20 cellular contexts compared by ENCODE assay signal in the genomic region with DNA sequence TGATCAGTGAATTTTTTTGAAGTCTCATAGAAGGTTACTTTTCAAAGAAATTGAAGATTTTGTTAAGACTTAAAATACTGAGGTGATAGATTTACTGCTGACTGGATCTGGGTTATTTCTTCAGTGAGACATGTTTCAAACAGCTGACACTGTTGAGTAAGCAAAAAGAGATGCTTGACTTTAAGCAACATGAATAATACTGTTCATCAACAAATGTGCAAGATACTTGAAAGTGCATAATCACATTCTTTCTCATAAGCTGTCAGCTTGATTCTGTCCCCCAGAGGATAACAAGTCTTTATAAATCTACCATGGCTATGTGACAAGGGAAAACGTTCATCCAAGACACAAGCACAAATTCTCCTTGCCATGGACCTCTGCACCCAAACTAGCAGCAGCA.
DNase-seq lines count a peak whose midpoint lies in the region; ATAC-seq, FAIRE-seq and TF ChIP-seq lines count a peak whose summit lies in the region.
"Had no signal": no experiment of that assay in that cellular context is flagged by ENCODE, and none has a peak within 500 bp of the region (broad histone marks: within the 10 kb centered on the region; RNA-seq: fewer than 3 reads in every experiment).

No MANE protein-coding gene starts in this region.

- ATAC-seq in activated T-helper 17 cell treated with anti-CD3 and anti-CD28 coated beads, Interleukin-2, amount 50 U/mL, for 72 hours (replicated peaks), result no peak
- ATAC-seq: GM12878 had no signal

- FAIRE-seq in keratinocyte (lab: Jason Lieb, UNC), result no peak
- FAIRE-seq: GM12878, HTR-8/SVneo had no signal

- H3F3A ChIP-seq in SU-DHL-6 (ENCODE audit: insufficient read depth), result no peaks in the 10 kb centered on the region

- H3K9me3 ChIP-seq in SU-DHL-6 (ENCODE audit: insufficient read depth, low read length) (no peaks in the 10 kb centered on the region), keratinocyte (ENCODE audit: control insufficient read depth, low read depth, low read length) (no peaks in the 10 kb centered on the region)
- H3K9me3 ChIP-seq: BLaER1 treated with 17β-estradiol and CSF1 and Interleukin-3, amounts not matched to agents 10 nM and 100 nM; SJCRH30 had no signal

- no peaks in the 10 kb centered on the region for H3K36me3 Mint-ChIP-seq in activated T-helper 2 cell treated with anti-CD3 and anti-CD28 coated beads, Interferon-gamma antibody, Interleukin-2, Interleukin-4, amounts not matched to agents 10 μg/mL and 5 μg/mL and 100 μg/mL, durations not matched to agents 14 hours and 24 hours and 36 hours (ENCODE audit: low read depth)
- H3K36me3 Mint-ChIP-seq in activated T-helper 17 cell treated with anti-CD3 and anti-CD28 coated beads, Interleukin-2, amount 50 U/mL, for 72 hours (ENCODE audit: low read depth), result no peaks in the 10 kb centered on the region
- H3K36me3 Mint-ChIP-seq: CD4-positive, alpha-beta memory T cell had no signal

- H3K9ac ChIP-seq in SU-DHL-6 (ENCODE audit: low read length) (no peak overlapping the region), keratinocyte (ENCODE audit: control insufficient read depth, extremely low read depth, insufficient read depth, low read length) (no peak overlapping the region)
- H3K9ac ChIP-seq: BLaER1 treated with 17β-estradiol and CSF1 and Interleukin-3, amounts not matched to agents 10 nM and 100 nM; KMS-11 had no signal

- dilution Hi-C loops in keratinocyte (cut with MboI; ENCODE audit: extremely low pct_ligation_motif_present, low sequenced_read_pairs), result no loop called here

- no peaks in the 10 kb centered on the region for H3K9me2 ChIP-seq in SU-DHL-6 (replicated peaks; ENCODE audit: insufficient read depth, low read length)

- H3K4me2 ChIP-seq in SU-DHL-6 (ENCODE audit: low read depth, low read length, poor library complexity, severe bottlenecking), result no peak overlapping the region
- no peak overlapping the region for H3K4me2 ChIP-seq in keratinocyte (ENCODE audit: control insufficient read depth, extremely low read depth, insufficient read depth, low read depth, low read length)
- H3K4me2 ChIP-seq: BLaER1 treated with 17β-estradiol and CSF1 and Interleukin-3, amounts not matched to agents 10 nM and 100 nM; KMS-11 had no signal

- H3K79me2 ChIP-seq in SU-DHL-6 (ENCODE audit: insufficient read depth, low read length) (no peaks in the 10 kb centered on the region), keratinocyte (ENCODE audit: control insufficient read depth, insufficient read depth, low read length) (no peaks in the 10 kb centered on the region)

- H3K27me3 ChIP-seq in SU-DHL-6 (ENCODE audit: low read length) (no peaks in the 10 kb centered on the region), keratinocyte (ENCODE audit: control insufficient read depth, extremely low read depth, insufficient read depth, low read length) (no peaks in the 10 kb centered on the region)
- H3K27me3 ChIP-seq: BLaER1 treated with 17β-estradiol and CSF1 and Interleukin-3, amounts not matched to agents 10 nM and 100 nM; SJCRH30 had no signal

- H3K4me3 ChIP-seq in SU-DHL-6 (ENCODE audit: insufficient read depth, low read length, poor library complexity, severe bottlenecking), result no peak overlapping the region
- H3K4me3 ChIP-seq in keratinocyte (ENCODE audit: control insufficient read depth in 2 of 3, extremely low read depth in 1 of 3, insufficient read depth in 2 of 3, low read depth in 1 of 3, low read length in 3 of 3), result no peak overlapping the region
- no peak overlapping the region for H3K4me3 ChIP-seq in skeletal muscle cell (ENCODE audit: low read depth, low read length)
- H3K4me3 ChIP-seq: BLaER1 treated with 17β-estradiol and CSF1 and Interleukin-3, amounts not matched to agents 10 nM and 100 nM; GM12878; SJCRH30 had no signal

- no peaks in the 10 kb centered on the region for H3K27me3 Mint-ChIP-seq in activated T-helper 2 cell treated with anti-CD3 and anti-CD28 coated beads, Interferon-gamma antibody, Interleukin-2, Interleukin-4, amounts not matched to agents 10 μg/mL and 5 μg/mL and 100 μg/mL, durations not matched to agents 14 hours and 24 hours and 36 hours (ENCODE audit: low read depth)
- H3K27me3 Mint-ChIP-seq in activated T-helper 17 cell treated with anti-CD3 and anti-CD28 coated beads, Interleukin-2, amount 50 U/mL, for 72 hours, result no peaks in the 10 kb centered on the region
- H3K27me3 Mint-ChIP-seq: CD4-positive, alpha-beta memory T cell had no signal

- H3K4me1 ChIP-seq in keratinocyte (ENCODE audit: control insufficient read depth, extremely low read depth, insufficient read depth, low read length), result no peaks in the 10 kb centered on the region
- H3K4me1 ChIP-seq: BLaER1 treated with 17β-estradiol and CSF1 and Interleukin-3, amounts not matched to agents 10 nM and 100 nM; SJCRH30 had no signal

- no peaks in the 10 kb centered on the region for H3K9me1 ChIP-seq in keratinocyte (ENCODE audit: control insufficient read depth, extremely low read depth, insufficient read depth, low read length)

- H3K4me3 Mint-ChIP-seq in activated T-helper 2 cell treated with anti-CD3 and anti-CD28 coated beads, Interferon-gamma antibody, Interleukin-2, Interleukin-4, amounts not matched to agents 10 μg/mL and 5 μg/mL and 100 μg/mL, durations not matched to agents 14 hours and 24 hours and 36 hours (ENCODE audit: low read depth), result no peak overlapping the region
- no peak overlapping the region for H3K4me3 Mint-ChIP-seq in activated T-helper 17 cell treated with anti-CD3 and anti-CD28 coated beads, Interleukin-2, amount 50 U/mL, for 72 hours
- H3K4me3 Mint-ChIP-seq: CD4-positive, alpha-beta memory T cell had no signal

- peaks cover 23% of the 10 kb centered on the region for H3K9me3 Mint-ChIP-seq in activated T-helper 2 cell treated with anti-CD3 and anti-CD28 coated beads, Interferon-gamma antibody, Interleukin-2, Interleukin-4, amounts not matched to agents 10 μg/mL and 5 μg/mL and 100 μg/mL, durations not matched to agents 14 hours and 24 hours and 36 hours
- H3K9me3 Mint-ChIP-seq in activated T-helper 17 cell treated with anti-CD3 and anti-CD28 coated beads, Interleukin-2, amount 50 U/mL, for 72 hours, result peaks cover 6% of the 10 kb centered on the region

- no peak overlapping the region for H3K27ac Mint-ChIP-seq in activated T-helper 2 cell treated with anti-CD3 and anti-CD28 coated beads, Interferon-gamma antibody, Interleukin-2, Interleukin-4, amounts not matched to agents 10 μg/mL and 5 μg/mL and 100 μg/mL, durations not matched to agents 14 hours and 24 hours and 36 hours
- H3K27ac Mint-ChIP-seq in activated T-helper 17 cell treated with anti-CD3 and anti-CD28 coated beads, Interleukin-2, amount 50 U/mL, for 72 hours, result no peak overlapping the region
- H3K27ac Mint-ChIP-seq: CD4-positive, alpha-beta memory T cell had no signal

- no peak for TF ChIP-seq CTCF in SU-DHL-6 (IDR thresholded peaks at IDR 0.05; ENCODE audit: insufficient read depth, low read length, poor library complexity, severe bottlenecking)
- TF ChIP-seq CTCF in keratinocyte (optimal IDR thresholded peaks at IDR 0.05 in 1 of 3, IDR thresholded peaks at IDR 0.05 in 1 of 3, conservative IDR thresholded peaks at IDR 0.05 in 1 of 3; ENCODE audit: extremely low read depth in 1 of 3, insufficient read depth in 2 of 3, low read length in 3 of 3), result no peak

- no peaks in the 10 kb centered on the region for H3K4me1 Mint-ChIP-seq in activated T-helper 2 cell treated with anti-CD3 and anti-CD28 coated beads, Interferon-gamma antibody, Interleukin-2, Interleukin-4, amounts not matched to agents 10 μg/mL and 5 μg/mL and 100 μg/mL, durations not matched to agents 14 hours and 24 hours and 36 hours (ENCODE audit: low read depth)
- no peaks in the 10 kb centered on the region for H3K4me1 Mint-ChIP-seq in activated T-helper 17 cell treated with anti-CD3 and anti-CD28 coated beads, Interleukin-2, amount 50 U/mL, for 72 hours
- H3K4me1 Mint-ChIP-seq: CD4-positive, alpha-beta memory T cell had no signal

- peak; percentile 32 for DNase-seq in HCEC 1CT
- DNase-seq in keratinocyte (ENCODE audit: low read depth, low spot score), result no peak
- DNase-seq in skeletal muscle cell (ENCODE audit: low read depth), result peak; percentile 24
- DNase-seq in activated T-helper 2 cell treated with anti-CD3 and anti-CD28 coated beads, Interferon-gamma antibody, Interleukin-2, Interleukin-4, amounts not matched to agents 10 μg/mL and 5 μg/mL and 100 μg/mL, durations not matched to agents 14 hours and 24 hours and 36 hours (ENCODE audit: low spot score), result no peak
- DNase-seq in posterior vena cava (ENCODE audit: low spot score), result no peak
- DNase-seq: CD4-positive, alpha-beta memory T cell; DND-41; GOT3; IMR-90; NCI-H1105 treated with DMSO at 0.1 percent for 48 hours; NCI-H2029 treated with DMSO at 0.1 percent for 48 hours; NCI-H2171 treated with DMSO at 0.1 percent for 48 hours; NCI-H526; SJCRH30 had no signal

- no peak overlapping the region for H3K27ac ChIP-seq in SU-DHL-6 (ENCODE audit: low read depth, low read length)
- no peak overlapping the region for H3K27ac ChIP-seq in keratinocyte (ENCODE audit: control insufficient read depth, insufficient read depth, low read length)
- H3K27ac ChIP-seq: BLaER1 treated with 17β-estradiol and CSF1 and Interleukin-3, amounts not matched to agents 10 nM and 100 nM; KMS-11; SJCRH30 had no signal

- H3K36me3 ChIP-seq in SU-DHL-6 (ENCODE audit: low read length) (no peaks in the 10 kb centered on the region), keratinocyte (ENCODE audit: control insufficient read depth in 2 of 2, extremely low read depth in 1 of 2, insufficient read depth in 2 of 2, low read length in 2 of 2) (no peaks in the 10 kb centered on the region)
- H3K36me3 ChIP-seq: BLaER1 treated with 17β-estradiol and CSF1 and Interleukin-3, amounts not matched to agents 10 nM and 100 nM; SJCRH30 had no signal

- intact Hi-C loops in activated T-helper 2 cell treated with anti-CD3 and anti-CD28 coated beads, Interferon-gamma antibody, Interleukin-2, Interleukin-4, amounts not matched to agents 10 μg/mL and 5 μg/mL and 100 μg/mL, durations not matched to agents 14 hours and 24 hours and 36 hours (cut with micrococcal nuclease), result no loop called here
- intact Hi-C loops in posterior vena cava (cut with DNase I), result no loop called here

- H2AFZ ChIP-seq in SU-DHL-6 (ENCODE audit: low read depth, low read length, severe bottlenecking) (peak overlapping the region; percentile 43), keratinocyte (ENCODE audit: control insufficient read depth, low read length) (peak overlapping the region; percentile 27)

- H4K20me1 ChIP-seq in SU-DHL-6 (ENCODE audit: low read depth, low read length), result no peaks in the 10 kb centered on the region
- H4K20me1 ChIP-seq in keratinocyte (ENCODE audit: control insufficient read depth, extremely low read depth, insufficient read depth, low read length), result no peaks in the 10 kb centered on the region
- H4K20me1 ChIP-seq: BLaER1 treated with 17β-estradiol and CSF1 and Interleukin-3, amounts not matched to agents 10 nM and 100 nM had no signal

Comparison
In these comparisons a context has a peak if more than half of its experiments do, and no peak if none do; other contexts are left out.
1. DNase-seq: peak in HCEC 1CT (single experiment) and skeletal muscle cell (single experiment); none in keratinocyte (single experiment), activated T-helper 2 cell treated with anti-CD3 and anti-CD28 coated beads, Interferon-gamma antibody, Interleukin-2, Interleukin-4, amounts not matched to agents 10 μg/mL and 5 μg/mL and 100 μg/mL, durations not matched to agents 14 hours and 24 hours and 36 hours (single experiment) and posterior vena cava (single experiment).